ENCODE assay signal across 9 cellular contexts in genomic region chr15:92733090-92733933, GRCh38.
DNase-seq lines count a peak whose midpoint lies in the region; ATAC-seq and TF ChIP-seq lines count a peak whose summit lies in the region.
"Had no signal": no experiment of that assay in that cellular context is flagged by ENCODE, and none has a peak within 500 bp of the region (broad histone marks: within the 10 kb centered on the region; RNA-seq: fewer than 3 reads in every experiment).

No MANE protein-coding gene starts in this region.

- H2AFZ ChIP-seq in GM23338: peak overlapping the region; percentile 92

- H3K27ac ChIP-seq in GM23338 (ENCODE audit: low read depth): no peak overlapping the region
- H3K27ac ChIP-seq in VCaP: peak overlapping the region; percentile 79
- H3K27ac ChIP-seq: cardiac muscle cell had no signal

- H3K4me1 Mint-ChIP-seq in GM23338: peaks cover 10% of the 10 kb centered on the region; the same call in 2 of the 3 replicates

- peaks cover 4% of the 10 kb centered on the region for H3K27me3 Mint-ChIP-seq in GM23338 (ENCODE audit: insufficient read depth, low read depth, poor library complexity)

- peak overlapping the region; percentile 76 for H3K4me3 Mint-ChIP-seq in GM23338

- H3K9me2 ChIP-seq in GM23338 (ENCODE audit: insufficient read depth): no peaks in the 10 kb centered on the region

- H3K9ac ChIP-seq in skeletal muscle satellite cell (ENCODE audit: low read depth, low read length): no peak overlapping the region

- H3K4me3 ChIP-seq in GM23338 (peak overlapping the region; percentile 60), fibroblast of villous mesenchyme (ENCODE audit: low read depth, low read length) (peak overlapping the region; percentile 47), skeletal muscle satellite cell (ENCODE audit: low read length) (peak overlapping the region; percentile 60)
- H3K4me3 ChIP-seq: cardiac muscle cell had no signal

- no peaks in the 10 kb centered on the region for H3F3A ChIP-seq in GM23338 (replicated peaks; ENCODE audit: low read depth)

- no peaks in the 10 kb centered on the region for H3K9me3 ChIP-seq in skeletal muscle satellite cell (replicated peaks; ENCODE audit: low read length)

- TF ChIP-seq CTCF in GM23338 (conservative IDR thresholded peaks at IDR 0.05; ENCODE audit: low read depth in 2 of 2) (no peak), VCaP (conservative IDR thresholded peaks at IDR 0.05) (no peak), fibroblast of villous mesenchyme (IDR thresholded peaks at IDR 0.05; ENCODE audit: insufficient read depth, low read depth, low read length) (no peak)

- H3K4me2 ChIP-seq in GM23338 (peak overlapping the region; percentile 77), skeletal muscle satellite cell (ENCODE audit: low read length) (peak overlapping the region; percentile 61)

- DNase-seq in GM23338 (ENCODE audit: low spot score) (no peak), fibroblast of villous mesenchyme (ENCODE audit: low read depth) (no peak), HPDE6-E6E7 (ENCODE audit: extremely low spot score) (no peak)

- peaks cover 4% of the 10 kb centered on the region; the same call in 1 of the 2 replicates for H3K4me1 ChIP-seq in GM23338 (ENCODE audit: insufficient read depth)
- peaks cover 4% of the 10 kb centered on the region for H3K4me1 ChIP-seq in skeletal muscle satellite cell (ENCODE audit: control insufficient read depth, insufficient read depth, low read length)

- H3K27ac Mint-ChIP-seq in GM23338: peak overlapping the region; percentile 95

- H4K20me1 ChIP-seq in GM23338 (replicated peaks; ENCODE audit: insufficient read depth): no peaks in the 10 kb centered on the region

- H3K36me3 Mint-ChIP-seq in GM23338 (ENCODE audit: low read depth): no peaks in the 10 kb centered on the region

- no peak for ATAC-seq in GM23338
- no peak for ATAC-seq in GM18909 (IDR thresholded peaks at IDR 0.05; ENCODE audit: poor library complexity, unreplicated experiment)
- ATAC-seq in HG03045 (IDR thresholded peaks at IDR 0.05; ENCODE audit: unreplicated experiment): no peak
- ATAC-seq in GM18867 (IDR thresholded peaks at IDR 0.05; ENCODE audit: unreplicated experiment): no peak

- no peaks in the 10 kb centered on the region for H3K36me3 ChIP-seq in GM23338 (ENCODE audit: insufficient read depth)
- H3K36me3 ChIP-seq in skeletal muscle satellite cell (ENCODE audit: insufficient read depth, low read length): no peaks in the 10 kb centered on the region
- H3K36me3 ChIP-seq: cardiac muscle cell had no signal

- no peaks in the 10 kb centered on the region for H3K27me3 ChIP-seq in GM23338 (ENCODE audit: insufficient read depth)
- peaks cover 2% of the 10 kb centered on the region for H3K27me3 ChIP-seq in skeletal muscle satellite cell (ENCODE audit: control insufficient read depth, insufficient read depth, low read length)
- H3K27me3 ChIP-seq: cardiac muscle cell had no signal

- H3K9me3 Mint-ChIP-seq in GM23338: no peaks in the 10 kb centered on the region; the same call in 2 of the 3 replicates

- no peaks in the 10 kb centered on the region for H3K79me2 ChIP-seq in GM23338 (replicated peaks; ENCODE audit: insufficient read depth)

TF ChIP-seq in GM23338, 12 proteins besides CTCF, POLR2A, EP300 and RAD21 (continues in another document):
- TF ChIP-seq EZH2 (IDR thresholded peaks at IDR 0.05; ENCODE audit: low read depth, unreplicated experiment) (no peak), ZNF462 (CRISPR knock-in tag; IDR thresholded peaks at IDR 0.05) (no peak), EZH2phosphoT487 (IDR thresholded peaks at IDR 0.05; ENCODE audit: unreplicated experiment) (no peak), ZNF331 (CRISPR knock-in tag; IDR thresholded peaks at IDR 0.05; ENCODE audit: low read depth) (no peak), ZNF114 (CRISPR knock-in tag; IDR thresholded peaks at IDR 0.05) (no peak), JUNB (IDR thresholded peaks at IDR 0.05; ENCODE audit: unreplicated experiment) (no peak), POLR2AphosphoS5 (IDR thresholded peaks at IDR 0.05; ENCODE audit: low read depth) (no peak), REST (IDR thresholded peaks at IDR 0.05; ENCODE audit: unreplicated experiment) (no peak), STAT1 (IDR thresholded peaks at IDR 0.05; ENCODE audit: unreplicated experiment) (no peak)
